16 cellular contexts compared by ENCODE assay signal in genomic region chr14:88519907-88520306, GRCh38. TPM values are rescaled to one million over a fixed set of nuclear protein-coding genes. Genes with fewer than 3 reads are reported as not detected.
DNase-seq lines count a peak whose midpoint lies in the region; ATAC-seq, FAIRE-seq and TF ChIP-seq lines count a peak whose summit lies in the region.
"Had no signal": no experiment of that assay in that cellular context is flagged by ENCODE, and none has a peak within 500 bp of the region (broad histone marks: within the 10 kb centered on the region; RNA-seq: fewer than 3 reads in every experiment).

No MANE protein-coding gene starts in this region.

- H3K4me1 Mint-ChIP-seq in CD4-positive, alpha-beta T cell (ENCODE audit: low read depth): peaks cover 6% of the 10 kb centered on the region
- H3K4me1 Mint-ChIP-seq in natural killer cell: peaks cover 7 to 8% of the 10 kb centered on the region in 2 donors
- H3K4me1 Mint-ChIP-seq: GM23338, H9 had no signal

- H2AFZ ChIP-seq in HepG2 (ENCODE audit: low read length): no peak overlapping the region
- H2AFZ ChIP-seq: GM23338 had no signal

- H3K79me2 ChIP-seq in HepG2 (ENCODE audit: insufficient read depth, low read length): no peaks in the 10 kb centered on the region

- WGBS in transverse colon (ENCODE audit: low coverage in 1 of 2), 2 donors: 76 to 83% methylated on average over 1 to 2 of the region's 2 CpGs
- WGBS in HepG2 (ENCODE audit: low lambda C conversion rate): 97% methylated on average over 2 of the region's 2 CpGs

- no peak overlapping the region for H3K4me2 ChIP-seq in HepG2 (ENCODE audit: low read depth, low read length)
- H3K4me2 ChIP-seq: GM23338 had no signal

- ATAC-seq in left colon: peak; percentile 65
- peak; percentile 61 to 69 for ATAC-seq in lower lobe of right lung
- ATAC-seq in CD4-positive, alpha-beta T cell (ENCODE audit: poor library complexity): no peak
- no peak for ATAC-seq in HepG2
- no peak for ATAC-seq in natural killer cell
- ATAC-seq: CD8-positive, alpha-beta T cell; GM23338; HCT116 had no signal

- no TSS peak for BruUV-seq in HepG2 (replicated peaks; lab: Mats Ljungman, UMichigan)

- no peak overlapping the region for H3K27ac Mint-ChIP-seq in CD4-positive, alpha-beta T cell
- H3K27ac Mint-ChIP-seq in natural killer cell: no peak overlapping the region
- H3K27ac Mint-ChIP-seq: CD8-positive, alpha-beta T cell; GM23338 had no signal

- H3K27me3 ChIP-seq in lower lobe of right lung (ENCODE audit: low read depth): no peaks in the 10 kb centered on the region
- no peaks in the 10 kb centered on the region for H3K27me3 ChIP-seq in transverse colon
- H3K27me3 ChIP-seq in CD4-positive, alpha-beta T cell (ENCODE audit: control insufficient read depth, insufficient read depth, low read length): peaks cover 4% of the 10 kb centered on the region
- H3K27me3 ChIP-seq in HepG2 (ENCODE audit: control insufficient read depth in 1 of 2, insufficient read depth in 2 of 2, low read length in 2 of 2): no peaks in the 10 kb centered on the region

- no peak overlapping the region for H3K9ac ChIP-seq in HepG2 (ENCODE audit: insufficient read depth, low read depth, low read length)

- no peak for TF ChIP-seq EP300 in transverse colon (IDR thresholded peaks at IDR 0.05; ENCODE audit: low read depth)
- TF ChIP-seq EP300 in HepG2 (IDR thresholded peaks at IDR 0.05; ENCODE audit: low read depth in 2 of 2, low read length in 2 of 2): no peak
- no peak for TF ChIP-seq EP300 in HepG2 (CRISPR knock-in tag; IDR thresholded peaks at IDR 0.05; ENCODE audit: borderline replicate concordance)

- intact Hi-C loops in left colon (cut with DNase I, micrococcal nuclease): no loop called here
- intact Hi-C loops in lower lobe of right lung (cut with DNase I): no loop called here
- intact Hi-C loops in transverse colon (cut with DNase I; ENCODE audit: low total_unique reads): no loop called here
- intact Hi-C loops in CD4-positive, alpha-beta T cell (cut with DNase I, micrococcal nuclease): no loop called here
- intact Hi-C loops in HepG2 (cut with micrococcal nuclease; ENCODE audit: unreplicated experiment): loop anchor here (5.0 kb wide), 1 partner anchor 42 kb away; the partner anchor contains the start of gene ZC3H14
- intact Hi-C loops in natural killer cell (cut with micrococcal nuclease): no loop called here

- H3K4me3 ChIP-seq in lower lobe of right lung (no peak overlapping the region), transverse colon (no peak overlapping the region), HepG2 (replicated peaks in 1 of 3; ENCODE audit: insufficient read depth in 1 of 3, low read depth in 2 of 3, low read length in 3 of 3) (no peak overlapping the region)
- H3K4me3 ChIP-seq: GM23338 had no signal

- H3K9me3 ChIP-seq in lower lobe of right lung (no peaks in the 10 kb centered on the region), transverse colon (no peaks in the 10 kb centered on the region), HepG2 (ENCODE audit: low read length) (no peaks in the 10 kb centered on the region)
- H3K9me3 ChIP-seq in CD4-positive, alpha-beta T cell (ENCODE audit: control insufficient read depth, low read length): no peaks in the 10 kb centered on the region
- H3K9me3 ChIP-seq: Caco-2 had no signal

- H3K36me3 ChIP-seq in lower lobe of right lung (peaks cover 15% of the 10 kb centered on the region), transverse colon (no peaks in the 10 kb centered on the region), HepG2 (replicated peaks in 1 of 2; ENCODE audit: control insufficient read depth in 1 of 2, insufficient read depth in 2 of 2, low read length in 2 of 2) (no peaks in the 10 kb centered on the region)

- H4K20me1 ChIP-seq in HepG2 (ENCODE audit: insufficient read depth, low read length): no peaks in the 10 kb centered on the region

- H3K9me3 Mint-ChIP-seq in CD4-positive, alpha-beta T cell: no peaks in the 10 kb centered on the region
- no peaks in the 10 kb centered on the region for H3K9me3 Mint-ChIP-seq in natural killer cell
- H3K9me3 Mint-ChIP-seq: CD8-positive, alpha-beta T cell; GM23338; H9 had no signal

- FAIRE-seq in HepG2 (lab: Jason Lieb, UNC): no peak
- FAIRE-seq: GM12892, GM19239 had no signal

- no peak for DNase-seq in left colon
- DNase-seq in lower lobe of right lung: no peak
- no peak for DNase-seq in transverse colon
- no peak for DNase-seq in CD4-positive, alpha-beta T cell
- no peak for DNase-seq in HepG2 (ENCODE audit: low spot score)
- no peak for DNase-seq in natural killer cell
- DNase-seq: C1 segment of cervical spinal cord; Caco-2; CD8-positive, alpha-beta T cell; DMS153; DND-41; H9 had no signal

- TF ChIP-seq CTCF in lower lobe of right lung (IDR thresholded peaks at IDR 0.05): no peak
- TF ChIP-seq CTCF in transverse colon (IDR thresholded peaks at IDR 0.05): no peak
- TF ChIP-seq CTCF in CD4-positive, alpha-beta T cell (IDR thresholded peaks at IDR 0.05): no peak
- TF ChIP-seq CTCF in HepG2 (CRISPR knock-in tag; IDR thresholded peaks at IDR 0.05): no peak
- TF ChIP-seq CTCF in natural killer cell (IDR thresholded peaks at IDR 0.05): no peak

- H3K4me3 Mint-ChIP-seq in CD4-positive, alpha-beta T cell: no peak overlapping the region
- H3K4me3 Mint-ChIP-seq in natural killer cell: no peak overlapping the region
- H3K4me3 Mint-ChIP-seq: CD8-positive, alpha-beta T cell; GM23338; H9 had no signal

- peaks cover 48% of the 10 kb centered on the region for H3K27me3 Mint-ChIP-seq in CD4-positive, alpha-beta T cell
- H3K27me3 Mint-ChIP-seq in natural killer cell (ENCODE audit: low read depth in 2 of 2): peaks cover 6 to 21% of the 10 kb centered on the region in 2 donors

- POLR2A ChIA-PET in CD4-positive, alpha-beta T cell (lab: Charles Lee): no interaction called here
- POLR2A ChIA-PET in HepG2 (lab: Yijun Ruan, JAX): no interaction called here

- no peaks in the 10 kb centered on the region for H3K36me3 Mint-ChIP-seq in CD4-positive, alpha-beta T cell (ENCODE audit: low read depth)
- no peaks in the 10 kb centered on the region for H3K36me3 Mint-ChIP-seq in natural killer cell
- H3K36me3 Mint-ChIP-seq: CD8-positive, alpha-beta T cell had no signal

- CTCF ChIA-PET in CD4-positive, alpha-beta T cell (lab: Charles Lee): no interaction called here
- CTCF ChIA-PET in HepG2 (lab: Yijun Ruan, JAX; ENCODE audit: low intra/inter-chr PET ratio, low total read pairs): no interaction called here

- in situ Hi-C loops in transverse colon (cut with MboI; ENCODE audit: low pct_ligation_motif_present in 1 of 4, low pct_unique_long_range_greater_than_20kb in 1 of 4, low sequenced_read_pairs in 3 of 4): no loop called here
- in situ Hi-C loops in HepG2 (cut with HindIII; ENCODE audit: extremely low pct_ligation_motif_present, low pct_unique_long_range_greater_than_20kb): no loop called here

- no peak for TF ChIP-seq RAD21 in HepG2 (CRISPR knock-in tag; IDR thresholded peaks at IDR 0.05)

- H3K27ac ChIP-seq in lower lobe of right lung (peak overlapping the region; percentile 21), transverse colon (peak overlapping the region in 3 of 4 donors; percentile 14 to 49 (median 48)), HepG2 (ENCODE audit: extremely low read length, insufficient read depth, low read length) (no peak overlapping the region)
- H3K27ac ChIP-seq in CD4-positive, alpha-beta T cell (ENCODE audit: low read depth, low read length): no peak overlapping the region

- H3K4me1 ChIP-seq in lower lobe of right lung (peaks cover 10% of the 10 kb centered on the region), transverse colon (peaks cover 0 to 48% (median 25%) of the 10 kb centered on the region in 4 donors), HepG2 (ENCODE audit: insufficient read depth, low read length) (peaks cover 21% of the 10 kb centered on the region)

- TF ChIP-seq POLR2A in transverse colon (IDR thresholded peaks at IDR 0.05): no peak
- no peak for TF ChIP-seq POLR2A in HepG2 (IDR thresholded peaks at IDR 0.05; ENCODE audit: insufficient read depth in 1 of 2, low read depth in 2 of 2, low read length in 2 of 2)

RNA-seq across cellular contexts. Expression of gene PTPN21, which starts 34.9 kb away (rescaled TPM):
- total RNA-seq in left colon: 10 to 100 TPM; 31.8 to 36.8 TPM
- total RNA-seq in lower lobe of right lung: 47.6 TPM
- 10 to 100 TPM; 27.8 to 38.5 (median 28.9) TPM for total RNA-seq in transverse colon
- not detected for total RNA-seq in CD4-positive, alpha-beta T cell
- total RNA-seq in HepG2 (2016; rRNA removed; fragmentation: Illumina TruSeq; extraction: Trizol): 3.3 and 3.7 TPM in 2 replicates
- total RNA-seq in HepG2 (2016; cell fraction: cytosol; rRNA removed; fragmentation: Illumina TruSeq; extraction: Trizol; ENCODE audit: low read depth): 0.53 and 0.81 TPM in 2 replicates
- total RNA-seq in HepG2 (2016; cell fraction: insoluble cytoplasmic fraction; rRNA removed; fragmentation: Illumina TruSeq; extraction: Trizol): 2.7 and 2.8 TPM in 2 replicates
- 2.0 and 2.4 TPM in 2 replicates for total RNA-seq in HepG2 (2016; cell fraction: membrane; rRNA removed; fragmentation: Illumina TruSeq; extraction: Trizol)
- 5.0 and 6.9 TPM in 2 replicates for total RNA-seq in HepG2 (2016; cell fraction: nucleus; rRNA removed; fragmentation: Illumina TruSeq; extraction: Trizol)
- polyA plus RNA-seq in HepG2 (2011; rRNA removed): 2.0 and 2.8 TPM in 2 replicates
- polyA plus RNA-seq in HepG2 (2011; cell fraction: cytosol; rRNA removed): 1.3 and 1.9 TPM in 2 replicates
- 4.3 and 4.8 TPM in 2 replicates for polyA plus RNA-seq in HepG2 (2011; cell fraction: nucleus; rRNA removed)
- 1.9 and 2.2 TPM in 2 replicates for polyA plus RNA-seq in HepG2 (2012)
- polyA plus RNA-seq in HepG2 (2016; cell fraction: cytosol; fragmentation: Illumina TruSeq; extraction: Trizol; ENCODE audit: low read depth): 0.18 and 0.32 TPM in 2 replicates
- 2.4 and 2.5 TPM in 2 replicates for polyA plus RNA-seq in HepG2 (2016; cell fraction: insoluble cytoplasmic fraction; fragmentation: Illumina TruSeq; extraction: Trizol; ENCODE audit: low read depth)
- polyA plus RNA-seq in HepG2 (2016; cell fraction: membrane; fragmentation: Illumina TruSeq; extraction: Trizol; ENCODE audit: low read depth): 0.85 and 1.3 TPM in 2 replicates
- polyA plus RNA-seq in HepG2 (2016; cell fraction: nucleus; fragmentation: Illumina TruSeq; extraction: Trizol; ENCODE audit: insufficient read depth, low read depth): 6.7 and 7.3 TPM in 2 replicates
- polyA minus RNA-seq in HepG2 (2011; rRNA and poly(A)+ RNA removed; ENCODE audit: low replicate concordance): 2.7 and 5.2 TPM in 2 replicates
- 2.4 and 3.0 TPM in 2 replicates for polyA minus RNA-seq in HepG2 (2011; cell fraction: cytosol; rRNA and poly(A)+ RNA removed)
- polyA minus RNA-seq in HepG2 (2011; cell fraction: nucleus; rRNA and poly(A)+ RNA removed): 5.9 and 7.6 TPM in 2 replicates
- total RNA-seq in natural killer cell: under 1 TPM in 1 of 3 donors, not detected in 2; 0.15 TPM
- total RNA-seq: CD8-positive, alpha-beta T cell had no signal

RNA-seq across cellular contexts. Expression of gene ZC3H14, which starts 42.9 kb away (rescaled TPM):
- total RNA-seq in left colon (10 to 100 TPM; 59.2 to 59.8 TPM), lower lobe of right lung (67.3 TPM), transverse colon (100 to 1,000 TPM in 1 of 4 donors, 10 to 100 TPM in 3; 29.9 to 103 (median 81.0) TPM), HepG2 (2016; rRNA removed; fragmentation: Illumina TruSeq; extraction: Trizol) (65.1 and 94.2 TPM in 2 replicates), natural killer cell (10 to 100 TPM; 44.1 to 54.5 (median 53.4) TPM)
- total RNA-seq in CD4-positive, alpha-beta T cell: 10 to 100 TPM; 36.5 to 40.2 TPM
- 54.6 and 64.5 TPM in 2 replicates for total RNA-seq in HepG2 (2016; cell fraction: cytosol; rRNA removed; fragmentation: Illumina TruSeq; extraction: Trizol; ENCODE audit: low read depth)
- total RNA-seq in HepG2 (2016; cell fraction: insoluble cytoplasmic fraction; rRNA removed; fragmentation: Illumina TruSeq; extraction: Trizol): 59.7 and 87.2 TPM in 2 replicates
- total RNA-seq in HepG2 (2016; cell fraction: membrane; rRNA removed; fragmentation: Illumina TruSeq; extraction: Trizol): 25.9 and 26.0 TPM in 2 replicates
- total RNA-seq in HepG2 (2016; cell fraction: nucleus; rRNA removed; fragmentation: Illumina TruSeq; extraction: Trizol): 50.6 and 52.1 TPM in 2 replicates
- polyA plus RNA-seq in HepG2 (2011; rRNA removed): 60.8 and 67.5 TPM in 2 replicates
- 37.8 and 48.4 TPM in 2 replicates for polyA plus RNA-seq in HepG2 (2011; cell fraction: cytosol; rRNA removed)
- polyA plus RNA-seq in HepG2 (2011; cell fraction: nucleus; rRNA removed): 75.4 and 75.5 TPM in 2 replicates
- polyA plus RNA-seq in HepG2 (2012): 25.2 and 25.4 TPM in 2 replicates
- 6.4 and 6.5 TPM in 2 replicates for polyA plus RNA-seq in HepG2 (2016; cell fraction: cytosol; fragmentation: Illumina TruSeq; extraction: Trizol; ENCODE audit: low read depth)
- 73.3 and 82.2 TPM in 2 replicates for polyA plus RNA-seq in HepG2 (2016; cell fraction: insoluble cytoplasmic fraction; fragmentation: Illumina TruSeq; extraction: Trizol; ENCODE audit: low read depth)
- polyA plus RNA-seq in HepG2 (2016; cell fraction: membrane; fragmentation: Illumina TruSeq; extraction: Trizol; ENCODE audit: low read depth): 8.3 and 15.1 TPM in 2 replicates
- 75.8 and 82.9 TPM in 2 replicates for polyA plus RNA-seq in HepG2 (2016; cell fraction: nucleus; fragmentation: Illumina TruSeq; extraction: Trizol; ENCODE audit: insufficient read depth, low read depth)
- 87.6 and 214 TPM in 2 replicates for polyA minus RNA-seq in HepG2 (2011; rRNA and poly(A)+ RNA removed; ENCODE audit: low replicate concordance)
- polyA minus RNA-seq in HepG2 (2011; cell fraction: cytosol; rRNA and poly(A)+ RNA removed): 38.7 and 40.2 TPM in 2 replicates
- 47.1 and 51.6 TPM in 2 replicates for polyA minus RNA-seq in HepG2 (2011; cell fraction: nucleus; rRNA and poly(A)+ RNA removed)

Comparison
In these comparisons a context has a peak if more than half of its experiments do, and no peak if none do; other contexts are left out.
1. ATAC-seq: peak in left colon (single experiment) and lower lobe of right lung (2 of 2); none in CD4-positive, alpha-beta T cell (single experiment), HepG2 (single experiment) and natural killer cell (0 of 3).
2. H3K27ac ChIP-seq: peak in lower lobe of right lung (single experiment) and transverse colon (3 of 4); none in CD4-positive, alpha-beta T cell (single experiment) and HepG2 (single experiment).